Comparison of ENCODE assay signal across 9 cellular contexts in genomic region chr5:149264432-149265069, GRCh38. TPM values are rescaled to one million over a fixed set of nuclear protein-coding genes. Genes with fewer than 3 reads are reported as not detected.
A peak's percentile ranks its signal among the peaks of the same experiment; 100 is the strongest.
DNase-seq lines count a peak whose midpoint lies in the region; ATAC-seq, FAIRE-seq and TF ChIP-seq lines count a peak whose summit lies in the region.
"Had no signal": no experiment of that assay in that cellular context is flagged by ENCODE, and none has a peak within 500 bp of the region (broad histone marks: within the 10 kb centered on the region; RNA-seq: fewer than 3 reads in every experiment).

No MANE protein-coding gene starts in this region.

- no peaks in the 10 kb centered on the region for H3K9me3 Mint-ChIP-seq in WTC11
- peaks cover 2 to 8% of the 10 kb centered on the region in 2 donors for H3K9me3 Mint-ChIP-seq in effector memory CD8-positive, alpha-beta T cell

- H3K9me3 ChIP-seq in DND-41 (ENCODE audit: insufficient read depth, low read length, severe bottlenecking), result peaks cover 9% of the 10 kb centered on the region
- no peaks in the 10 kb centered on the region for H3K9me3 ChIP-seq in pancreas

- no peak overlapping the region for H3K9ac ChIP-seq in DND-41 (ENCODE audit: low read depth, low read length)

- CTCF ChIA-PET in WTC11 (lab: Charles Lee), result interaction anchor here (0.6 to 2.4 kb wide), 50 partner anchors 10 to 534 kb away, joined by 3 to 28 read pairs (median 4); partner anchors contain the start of genes ABLIM3 and PCYOX1L

- peaks cover 17% of the 10 kb centered on the region for H3K27me3 Mint-ChIP-seq in WTC11 (ENCODE audit: low read depth)
- H3K27me3 Mint-ChIP-seq in effector memory CD8-positive, alpha-beta T cell, result peaks cover 21 to 62% of the 10 kb centered on the region in 2 donors

- no peak overlapping the region for H2AFZ ChIP-seq in DND-41 (ENCODE audit: low read depth, low read length)

- no peak for FAIRE-seq in pancreas (lab: Jason Lieb, UNC)

- H3K4me1 Mint-ChIP-seq in WTC11, result peaks cover 8% of the 10 kb centered on the region
- H3K4me1 Mint-ChIP-seq in effector memory CD8-positive, alpha-beta T cell (ENCODE audit: low read depth in 2 of 2), result peaks cover 5 to 7% of the 10 kb centered on the region in 2 donors

- peak overlapping the region; percentile 39; the same call in 1 of the 2 replicates for H3K4me3 Mint-ChIP-seq in WTC11
- H3K4me3 Mint-ChIP-seq in effector memory CD8-positive, alpha-beta T cell, result no peak overlapping the region

- no peaks in the 10 kb centered on the region for H3K79me2 ChIP-seq in DND-41 (ENCODE audit: insufficient read depth, low read length)

- POLR2A ChIA-PET in WTC11 (lab: Charles Lee), result no interaction called here

- TF ChIP-seq CTCF in DND-41 (IDR thresholded peaks at IDR 0.05; ENCODE audit: borderline replicate concordance, extremely low read depth, low read length, poor library complexity, severe bottlenecking) (peak; percentile 40), LNCAP (IDR thresholded peaks at IDR 0.05) (peak; percentile 86), WTC11 (IDR thresholded peaks at IDR 0.05) (peak; percentile 64), pancreas (IDR thresholded peaks at IDR 0.05) (peak; percentile 43 to 70 (median 57))

- WGBS in pancreas, 2 donors, result 9 to 14% methylated on average over 12 of the region's 12 CpGs

- H3K4me1 ChIP-seq in DND-41 (ENCODE audit: insufficient read depth, low read length) (no peaks in the 10 kb centered on the region), pancreas (no peaks in the 10 kb centered on the region)

- no peaks in the 10 kb centered on the region for H3K36me3 ChIP-seq in DND-41 (ENCODE audit: insufficient read depth, low read length)
- H3K36me3 ChIP-seq in pancreas, result no peaks in the 10 kb centered on the region

- DNase-seq in DND-41 (no peak), WTC11 (ENCODE audit: low spot score) (peak; percentile 89), pancreas (peak in 5 of 6 donors; percentile 41 to 73 (median 57)), AG20443 (ENCODE audit: low spot score) (no peak), EL (no peak)
- peak; percentile 44 to 59 (median 45) for DNase-seq in effector memory CD8-positive, alpha-beta T cell
- DNase-seq: left cardiac atrium had no signal

- H3K4me3 ChIP-seq in DND-41 (ENCODE audit: low read depth in 1 of 2, low read length in 2 of 2) (no peak overlapping the region), pancreas (no peak overlapping the region)

- H3K27me3 ChIP-seq in DND-41 (ENCODE audit: insufficient read depth, low read length, poor library complexity) (no peaks in the 10 kb centered on the region), pancreas (no peaks in the 10 kb centered on the region)

- no peak overlapping the region for H3K27ac Mint-ChIP-seq in WTC11
- no peak overlapping the region for H3K27ac Mint-ChIP-seq in effector memory CD8-positive, alpha-beta T cell

- H4K20me1 ChIP-seq in DND-41 (ENCODE audit: insufficient read depth, low read length), result no peaks in the 10 kb centered on the region

- no peak overlapping the region for H3K4me2 ChIP-seq in DND-41 (ENCODE audit: insufficient read depth, low read length)

- ATAC-seq in DND-41 (ENCODE audit: insufficient read depth, low read depth), result no peak
- peak; percentile 89 for ATAC-seq in GM21526 (IDR thresholded peaks at IDR 0.05; ENCODE audit: low FRiP score, unreplicated experiment)
- ATAC-seq in WTC11, result peak; percentile 98
- ATAC-seq in effector memory CD8-positive, alpha-beta T cell (replicated peaks), result peak; percentile 96
- ATAC-seq in pancreas, result peak; percentile 77 to 98 (median 92)

- no peaks in the 10 kb centered on the region for H3K36me3 Mint-ChIP-seq in WTC11
- H3K36me3 Mint-ChIP-seq in effector memory CD8-positive, alpha-beta T cell (ENCODE audit: insufficient read depth), result no peaks in the 10 kb centered on the region

- intact Hi-C loops in pancreas (cut with DNase I), result loop anchor here in 1 of 3 donors (10.0 kb wide), 1 partner anchor 140 kb away; no protein-coding TSS in a partner anchor

- H3K27ac ChIP-seq in DND-41 (ENCODE audit: low read length) (no peak overlapping the region), pancreas (no peak overlapping the region)

TF ChIP-seq in WTC11, 78 proteins besides CTCF, POLR2A, EP300 and RAD21:
- no peak for TF ChIP-seq CBFB (CRISPR knock-in tag; IDR thresholded peaks at IDR 0.05; ENCODE audit: low read depth)
- TF ChIP-seq FOXP4 (CRISPR knock-in tag; IDR thresholded peaks at IDR 0.05), result 0 out of 2 replicates have a peak, but pooled peaks have one; percentile 30
- 0 out of 2 replicates have a peak, but pooled peaks have one; percentile 38 for TF ChIP-seq ETV6 (CRISPR knock-in tag; IDR thresholded peaks at IDR 0.05)
- TF ChIP-seq SMAD4 (CRISPR knock-in tag; IDR thresholded peaks at IDR 0.05), result no peak
- TF ChIP-seq ATF6 (CRISPR knock-in tag; IDR thresholded peaks at IDR 0.05), result no peak
- no peak for TF ChIP-seq ZNF512 (CRISPR knock-in tag; IDR thresholded peaks at IDR 0.05; ENCODE audit: borderline replicate concordance)
- no peak for TF ChIP-seq OVOL2 (CRISPR knock-in tag; IDR thresholded peaks at IDR 0.05; ENCODE audit: borderline replicate concordance)
- no peak for TF ChIP-seq PREB (CRISPR knock-in tag; IDR thresholded peaks at IDR 0.05; ENCODE audit: borderline replicate concordance)
- peak; percentile 76 for TF ChIP-seq MAX (CRISPR knock-in tag; IDR thresholded peaks at IDR 0.05)
- TF ChIP-seq FOXP1 (CRISPR knock-in tag; IDR thresholded peaks at IDR 0.05; ENCODE audit: borderline replicate concordance), result no peak

RNA-seq across cellular contexts. Expression of gene AFAP1L1, which starts 7.1 kb away (rescaled TPM):
- 5.7 to 8.4 TPM (median 6.9 TPM) in 3 replicates for total RNA-seq in WTC11 (2021)
- 1 to 10 TPM in 3 of 6 donors, under 1 TPM in 3; 0.54 to 2.4 (median 1.00) TPM for total RNA-seq in pancreas
- polyA plus RNA-seq in pancreas, result 1 to 10 TPM; 1.5 to 1.7 TPM

Comparison
In these comparisons a context has a peak if more than half of its experiments do, and no peak if none do; other contexts are left out.
1. DNase-seq: peak in WTC11 (single experiment), effector memory CD8-positive, alpha-beta T cell (3 of 3) and pancreas (5 of 6); none in DND-41 (single experiment), AG20443 (single experiment) and EL (single experiment).
2. Peak in every context shown above with its lines, with median percentiles within 50 percentile points of each other: CTCF ChIP-seq.